Comparison of ENCODE assay signal across 8 cellular contexts in genomic region chr20:53608456-53609413, GRCh38. TPM values are rescaled to one million over a fixed set of nuclear protein-coding genes. Genes with fewer than 3 reads are reported as not detected.
DNase-seq lines count a peak whose midpoint lies in the region; ATAC-seq, FAIRE-seq and TF ChIP-seq lines count a peak whose summit lies in the region.

No MANE protein-coding gene starts in this region.

- no peak for TF ChIP-seq POLR2A in heart left ventricle (IDR thresholded peaks at IDR 0.05)

- no peaks in the 10 kb centered on the region for H3K27me3 ChIP-seq in HUES6 (ENCODE audit: control insufficient read depth, insufficient read depth, low read length)
- H3K27me3 ChIP-seq in heart left ventricle = no peaks in the 10 kb centered on the region
- no peaks in the 10 kb centered on the region for H3K27me3 ChIP-seq in small intestine (ENCODE audit: control insufficient read depth in 2 of 2, insufficient read depth in 2 of 2, low read length in 2 of 2)

- FAIRE-seq in small intestine (lab: Jason Lieb, UNC) = no peak

- POLR2A ChIA-PET in activated CD4-positive, alpha-beta memory T cell treated with anti-CD3 and anti-CD28 coated beads for 36 hours (lab: Charles Lee) = interaction anchor here (0.7 to 1.8 kb wide), 9 partner anchors 10 to 339 kb away, joined by 3 to 13 read pairs (median 4); no protein-coding TSS in a partner anchor

- in situ Hi-C loops in GM13977 (cut with MboI; ENCODE audit: low pct_unique_long_range_greater_than_20kb, low sequenced_read_pairs, unreplicated experiment) = no loop called here

- H3K4me3 ChIP-seq in HUES6 (ENCODE audit: low read depth, low read length) = peak overlapping the region; percentile 41
- peak overlapping the region in 3 of 12 donors; percentile 28 to 50 (median 33) for H3K4me3 ChIP-seq in heart left ventricle
- H3K4me3 ChIP-seq in small intestine (ENCODE audit: low read depth in 1 of 2, low read length in 2 of 2) = no peak overlapping the region

- peaks cover 42% of the 10 kb centered on the region for H3K4me1 ChIP-seq in HUES6 (ENCODE audit: control insufficient read depth, insufficient read depth, low read length)
- H3K4me1 ChIP-seq in heart left ventricle = peaks cover 0 to 60% (median 4%) of the 10 kb centered on the region in 12 donors
- H3K4me1 ChIP-seq in small intestine (ENCODE audit: control insufficient read depth in 2 of 2, insufficient read depth in 1 of 2, low read depth in 1 of 2, low read length in 1 of 2) = peaks cover 4% of the 10 kb centered on the region in 2 donors

- TF ChIP-seq CTCF in heart left ventricle (IDR thresholded peaks at IDR 0.05) (no peak), GM13977 (IDR thresholded peaks at IDR 0.05; ENCODE audit: extremely low read depth, insufficient read depth, missing control alignments) (no peak)

- no peaks in the 10 kb centered on the region for H3K27me3 Mint-ChIP-seq in activated CD4-positive, alpha-beta memory T cell treated with anti-CD3 and anti-CD28 coated beads for 36 hours

- CTCF ChIA-PET in activated CD4-positive, alpha-beta memory T cell treated with anti-CD3 and anti-CD28 coated beads for 36 hours (lab: Charles Lee) = interaction anchor here (1.8 to 4.8 kb wide), 2 partner anchors 14 to 29 kb away, joined by 4 to 25 read pairs; no protein-coding TSS in a partner anchor

- H3K27ac ChIP-seq in HUES6 (ENCODE audit: low read depth, low read length) (peak overlapping the region; percentile 85), heart left ventricle (peak overlapping the region; percentile 15 to 96 (median 42)), small intestine (ENCODE audit: low read depth in 1 of 2, low read length in 1 of 2) (peak overlapping the region in 1 of 2 donors; percentile 43)

- peak; percentile 65 for DNase-seq in activated CD4-positive, alpha-beta memory T cell treated with anti-CD3 and anti-CD28 coated beads for 36 hours
- DNase-seq in heart left ventricle (peak in 3 of 5 donors; percentile 23 to 43 (median 33)), small intestine (peak; percentile 26), NCI-H345 treated with DMSO at 0.1 percent for 48 hours (lab: John Stamatoyannopoulos, UW; ENCODE audit: unreplicated experiment) (no peak), GM13977 (ENCODE audit: low spot score) (no peak)
- DNase-seq in effector CD4-positive, alpha-beta T cell = no peak

- H3K36me3 ChIP-seq in HUES6 (ENCODE audit: control insufficient read depth, insufficient read depth, low read length) = no peaks in the 10 kb centered on the region
- no peaks in the 10 kb centered on the region for H3K36me3 ChIP-seq in heart left ventricle
- no peaks in the 10 kb centered on the region for H3K36me3 ChIP-seq in small intestine (ENCODE audit: control insufficient read depth in 2 of 2, insufficient read depth in 2 of 2, low read length in 2 of 2)

- H3K9me3 ChIP-seq in HUES6 (ENCODE audit: control insufficient read depth, insufficient read depth, low read depth, low read length) (no peaks in the 10 kb centered on the region), heart left ventricle (no peaks in the 10 kb centered on the region), small intestine (ENCODE audit: control insufficient read depth, low read depth) (no peaks in the 10 kb centered on the region)

- peaks cover 34% of the 10 kb centered on the region for H3K4me1 Mint-ChIP-seq in activated CD4-positive, alpha-beta memory T cell treated with anti-CD3 and anti-CD28 coated beads for 36 hours (ENCODE audit: low read depth)

- H3K9ac ChIP-seq in HUES6 (ENCODE audit: low read length) = peak overlapping the region; percentile 1

- H3K27ac Mint-ChIP-seq in activated CD4-positive, alpha-beta memory T cell treated with anti-CD3 and anti-CD28 coated beads for 36 hours = peak overlapping the region; percentile 95

- H3K4me3 Mint-ChIP-seq in activated CD4-positive, alpha-beta memory T cell treated with anti-CD3 and anti-CD28 coated beads for 36 hours = peak overlapping the region; percentile 75

- ATAC-seq in heart left ventricle = peak in 3 of 4 donors; percentile 13 to 56 (median 29)
- no peak for ATAC-seq in GM19328 (IDR thresholded peaks at IDR 0.05; ENCODE audit: unreplicated experiment)

- WGBS in heart left ventricle, 4 donors = 76 to 86% (median 79%) methylated on average over 35 of the region's 35 CpGs
- 71 to 76% (median 73%) methylated on average over 30 to 35 of the region's 35 CpGs for whole genome bisulfite sequencing in small intestine, 3 donors

- H3K9me3 Mint-ChIP-seq in activated CD4-positive, alpha-beta memory T cell treated with anti-CD3 and anti-CD28 coated beads for 36 hours = no peaks in the 10 kb centered on the region

- peaks cover 8% of the 10 kb centered on the region for H3K36me3 Mint-ChIP-seq in activated CD4-positive, alpha-beta memory T cell treated with anti-CD3 and anti-CD28 coated beads for 36 hours

- intact Hi-C loops in activated CD4-positive, alpha-beta memory T cell treated with anti-CD3 and anti-CD28 coated beads for 36 hours (cut with micrococcal nuclease) = loop anchor here (1.0 to 2.0 kb wide), 3 partner anchors 10 to 30 kb away; no protein-coding TSS in a partner anchor
- intact Hi-C loops in heart left ventricle (cut with DNase I) = loop anchor here in 1 of 10 donors (5.0 kb wide), 1 partner anchor 49 kb away; no protein-coding TSS in a partner anchor

RNA-seq across cellular contexts. Expression of gene ZNF217, which starts 15.1 kb away (rescaled TPM):
- 10 to 100 TPM; 56.3 to 57.5 TPM for total RNA-seq in activated CD4-positive, alpha-beta memory T cell treated with anti-CD3 and anti-CD28 coated beads for 36 hours
- total RNA-seq in heart left ventricle = 10 to 100 TPM in 2 of 9 donors, 1 to 10 TPM in 7; 5.4 to 24.1 (median 8.6) TPM
- polyA plus RNA-seq in heart left ventricle (1 to 10 TPM; 3.7 to 5.0 TPM), small intestine (10 to 100 TPM in 1 of 3 donors, 1 to 10 TPM in 2; 4.1 to 12.0 (median 5.4) TPM)

Comparison
In these comparisons a context has a peak if more than half of its experiments do, and no peak if none do; other contexts are left out.
1. DNase-seq: peak in activated CD4-positive, alpha-beta memory T cell treated with anti-CD3 and anti-CD28 coated beads for 36 hours (single experiment), heart left ventricle (3 of 5) and small intestine (single experiment); none in NCI-H345 treated with DMSO at 0.1 percent for 48 hours (single experiment), GM13977 (single experiment) and effector CD4-positive, alpha-beta T cell (single experiment).